Comparison of ENCODE assay signal across 17 cellular contexts in the genomic region with DNA sequence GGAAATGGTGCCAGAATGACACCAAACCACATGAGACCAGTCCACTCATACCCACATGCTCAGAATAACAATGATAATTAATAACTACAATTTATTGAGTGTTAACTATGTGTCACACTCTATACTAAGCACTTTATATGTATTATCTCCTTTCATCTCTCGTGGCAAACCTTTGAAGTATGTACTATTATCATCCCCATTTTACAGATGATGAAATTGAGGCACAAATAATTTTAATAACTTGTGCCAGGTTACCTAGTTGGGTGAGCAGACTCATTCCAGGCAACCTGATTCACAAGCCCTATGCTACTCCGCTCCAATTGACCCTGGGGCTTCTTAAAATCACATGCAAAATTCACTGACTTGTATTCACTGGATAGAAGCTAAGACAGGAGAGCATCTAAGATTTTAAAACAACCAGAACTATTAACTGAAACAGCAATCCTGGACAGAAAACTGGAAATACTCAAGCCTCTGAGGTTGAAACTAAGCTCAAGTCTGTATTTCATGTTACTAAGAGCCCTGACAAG. TPM values are rescaled to one million over a fixed set of nuclear protein-coding genes. Genes with fewer than 3 reads are reported as not detected.
A peak's percentile ranks its signal among the peaks of the same experiment; 100 is the strongest.
DNase-seq lines count a peak whose midpoint lies in the region; ATAC-seq and TF ChIP-seq lines count a peak whose summit lies in the region.
"Had no signal": no experiment of that assay in that cellular context is flagged by ENCODE, and none has a peak within 500 bp of the region (broad histone marks: within the 10 kb centered on the region; RNA-seq: fewer than 3 reads in every experiment).

No MANE protein-coding gene starts in this region.

- H3K79me2 ChIP-seq in hepatocyte = peaks cover 34% of the 10 kb centered on the region

- no peaks in the 10 kb centered on the region for H3K9me3 ChIP-seq in hepatocyte (ENCODE audit: low read depth)
- H3K9me3 ChIP-seq: neutrophil, transverse colon had no signal

- POLR2A ChIA-PET in activated B cell treated with CpG ODN at 0.5 μM for 24 hours (lab: Charles Lee) = no interaction called here

- H3K4me2 ChIP-seq in hepatocyte = peak overlapping the region; percentile 85

- ATAC-seq in activated T-cell treated with anti-CD3 and anti-CD28 coated beads, Interleukin-2, amount 50 U/mL, for 72 hours (replicated peaks in 1 of 2) = no peak
- no peak for ATAC-seq in activated B cell treated with CpG ODN at 0.5 μM for 24 hours (ENCODE audit: low read depth)
- ATAC-seq in stimulated activated naive CD8-positive, alpha-beta T cell treated with anti-CD3 and anti-CD28 coated beads, Interleukin-15, amount 100 ng/mL, for 72 hours = no peak

- H3K27ac Mint-ChIP-seq in activated T-cell treated with anti-CD3 and anti-CD28 coated beads, Interleukin-2, amount 50 U/mL, for 72 hours = peak overlapping the region; percentile 43
- H3K27ac Mint-ChIP-seq in activated T-cell treated with anti-CD3 and anti-CD28 coated beads, Interleukin-2, amount 50 U/mL, for 24 hours = no peak overlapping the region
- no peak overlapping the region for H3K27ac Mint-ChIP-seq in activated B cell treated with CpG ODN at 0.5 μM for 24 hours
- H3K27ac Mint-ChIP-seq in type B pancreatic cell = no peak overlapping the region
- H3K27ac Mint-ChIP-seq in stimulated activated naive CD8-positive, alpha-beta T cell treated with anti-CD3 and anti-CD28 coated beads, Interleukin-15, amount 100 ng/mL, for 72 hours = no peak overlapping the region

- no peaks in the 10 kb centered on the region for H3K36me3 ChIP-seq in hepatocyte (replicated peaks; ENCODE audit: insufficient read depth, low read depth)
- H3K36me3 ChIP-seq: transverse colon had no signal

- H3K27me3 ChIP-seq in hepatocyte = no peaks in the 10 kb centered on the region
- H3K27me3 ChIP-seq: transverse colon had no signal

- no peak overlapping the region for H2AFZ ChIP-seq in hepatocyte

- H3K4me1 ChIP-seq in hepatocyte (ENCODE audit: insufficient read depth) = no peaks in the 10 kb centered on the region

- intact Hi-C loops in activated B cell treated with CpG ODN at 0.5 μM for 24 hours (cut with micrococcal nuclease) = loop anchor here (5.0 to 10.0 kb wide), 2 partner anchors 199 to 483 kb away; a partner anchor contains a TSS

- peaks cover 62% of the 10 kb centered on the region for H3K4me1 Mint-ChIP-seq in activated T-cell treated with anti-CD3 and anti-CD28 coated beads, Interleukin-2, amount 50 U/mL, for 72 hours (ENCODE audit: low read depth)
- H3K4me1 Mint-ChIP-seq in activated T-cell treated with anti-CD3 and anti-CD28 coated beads, Interleukin-2, amount 50 U/mL, for 24 hours (ENCODE audit: low read depth) = peaks cover 62% of the 10 kb centered on the region
- peaks cover 66% of the 10 kb centered on the region for H3K4me1 Mint-ChIP-seq in activated B cell treated with CpG ODN at 0.5 μM for 24 hours
- peaks cover 4% of the 10 kb centered on the region for H3K4me1 Mint-ChIP-seq in type B pancreatic cell (ENCODE audit: unreplicated experiment)
- peaks cover 52% of the 10 kb centered on the region for H3K4me1 Mint-ChIP-seq in stimulated activated naive CD8-positive, alpha-beta T cell treated with anti-CD3 and anti-CD28 coated beads, Interleukin-15, amount 100 ng/mL, for 72 hours

- peak overlapping the region; percentile 68 for H3K27ac ChIP-seq in hepatocyte
- H3K27ac ChIP-seq: neutrophil had no signal

- no peak overlapping the region for H3K4me3 ChIP-seq in hepatocyte

- no peaks in the 10 kb centered on the region for H3K36me3 Mint-ChIP-seq in activated T-cell treated with anti-CD3 and anti-CD28 coated beads, Interleukin-2, amount 50 U/mL, for 72 hours (ENCODE audit: insufficient read depth in 2 of 2)
- H3K36me3 Mint-ChIP-seq in activated T-cell treated with anti-CD3 and anti-CD28 coated beads, Interleukin-2, amount 50 U/mL, for 24 hours (ENCODE audit: low read depth) = peaks cover 5% of the 10 kb centered on the region
- peaks cover 4% of the 10 kb centered on the region for H3K36me3 Mint-ChIP-seq in activated B cell treated with CpG ODN at 0.5 μM for 24 hours (ENCODE audit: low read depth)
- H3K36me3 Mint-ChIP-seq in type B pancreatic cell = peaks cover 4% of the 10 kb centered on the region

- TF ChIP-seq CTCF in activated B cell treated with CpG ODN at 0.5 μM for 24 hours (IDR thresholded peaks at IDR 0.05) (no peak), hepatocyte (IDR thresholded peaks at IDR 0.05; ENCODE audit: poor library complexity) (no peak), type B pancreatic cell (conservative IDR thresholded peaks at IDR 0.05) (no peak)

- CTCF ChIA-PET in activated B cell treated with CpG ODN at 0.5 μM for 24 hours (lab: Charles Lee) = interaction anchor here (1.3 to 1.5 kb wide), 2 partner anchors 12 to 14 kb away, joined by 3 to 6 read pairs; no protein-coding TSS in a partner anchor

- peak overlapping the region in 1 of 2 donors; percentile 27 for H3K4me3 Mint-ChIP-seq in activated T-cell treated with anti-CD3 and anti-CD28 coated beads, Interleukin-2, amount 50 U/mL, for 72 hours
- H3K4me3 Mint-ChIP-seq in activated T-cell treated with anti-CD3 and anti-CD28 coated beads, Interleukin-2, amount 50 U/mL, for 24 hours = no peak overlapping the region
- peak overlapping the region; percentile 0 for H3K4me3 Mint-ChIP-seq in activated B cell treated with CpG ODN at 0.5 μM for 24 hours
- H3K4me3 Mint-ChIP-seq in type B pancreatic cell = peak overlapping the region; percentile 9
- no peak overlapping the region for H3K4me3 Mint-ChIP-seq in stimulated activated naive CD8-positive, alpha-beta T cell treated with anti-CD3 and anti-CD28 coated beads, Interleukin-15, amount 100 ng/mL, for 72 hours

- no peaks in the 10 kb centered on the region for H3K9me2 ChIP-seq in hepatocyte (replicated peaks; ENCODE audit: insufficient read depth)

- no peaks in the 10 kb centered on the region for H3K9me3 Mint-ChIP-seq in activated T-cell treated with anti-CD3 and anti-CD28 coated beads, Interleukin-2, amount 50 U/mL, for 72 hours
- no peaks in the 10 kb centered on the region for H3K9me3 Mint-ChIP-seq in activated T-cell treated with anti-CD3 and anti-CD28 coated beads, Interleukin-2, amount 50 U/mL, for 24 hours
- H3K9me3 Mint-ChIP-seq in activated B cell treated with CpG ODN at 0.5 μM for 24 hours (no peaks in the 10 kb centered on the region), type B pancreatic cell (no peaks in the 10 kb centered on the region)
- no peaks in the 10 kb centered on the region for H3K9me3 Mint-ChIP-seq in stimulated activated naive CD8-positive, alpha-beta T cell treated with anti-CD3 and anti-CD28 coated beads, Interleukin-15, amount 100 ng/mL, for 72 hours
- H3K9me3 Mint-ChIP-seq: CD4-positive, CD25-positive, alpha-beta regulatory T cell had no signal

- no peaks in the 10 kb centered on the region for H3K27me3 Mint-ChIP-seq in activated T-cell treated with anti-CD3 and anti-CD28 coated beads, Interleukin-2, amount 50 U/mL, for 72 hours (ENCODE audit: low read depth)
- H3K27me3 Mint-ChIP-seq in activated T-cell treated with anti-CD3 and anti-CD28 coated beads, Interleukin-2, amount 50 U/mL, for 24 hours = no peaks in the 10 kb centered on the region
- H3K27me3 Mint-ChIP-seq in activated B cell treated with CpG ODN at 0.5 μM for 24 hours (no peaks in the 10 kb centered on the region), type B pancreatic cell (no peaks in the 10 kb centered on the region)
- no peaks in the 10 kb centered on the region for H3K27me3 Mint-ChIP-seq in stimulated activated naive CD8-positive, alpha-beta T cell treated with anti-CD3 and anti-CD28 coated beads, Interleukin-15, amount 100 ng/mL, for 72 hours
- H3K27me3 Mint-ChIP-seq: CD4-positive, CD25-positive, alpha-beta regulatory T cell had no signal

- no peaks in the 10 kb centered on the region for H4K20me1 ChIP-seq in hepatocyte (ENCODE audit: insufficient read depth, poor library complexity, severe bottlenecking)

- WGBS in hepatocyte (ENCODE audit: low lambda C conversion rate, missing lambda C conversion rate) = 68% methylated on average over 2 of the region's 2 CpGs

- no peak for DNase-seq in activated T-cell treated with anti-CD3 and anti-CD28 coated beads, Interleukin-2, amount 50 U/mL, for 72 hours
- DNase-seq in activated T-cell treated with anti-CD3 and anti-CD28 coated beads, Interleukin-2, amount 50 U/mL, for 24 hours = no peak
- DNase-seq in activated B cell treated with CpG ODN at 0.5 μM for 24 hours (no peak), hepatocyte (ENCODE audit: low spot score) (no peak), type B pancreatic cell (ENCODE audit: extremely low spot score, unreplicated experiment) (no peak), NCI-H82 treated with DMSO at 0.1 percent for 48 hours (lab: John Stamatoyannopoulos, UW; ENCODE audit: unreplicated experiment) (no peak), NCI-H1436 (lab: John Stamatoyannopoulos, UW) (no peak)
- no peak for DNase-seq in stimulated activated naive CD8-positive, alpha-beta T cell treated with anti-CD3 and anti-CD28 coated beads, Interleukin-15, amount 100 ng/mL, for 72 hours
- DNase-seq: activated CD4-positive, alpha-beta T cell treated with anti-CD3 and anti-CD28 coated beads, Interleukin-2, amount 50 U/mL, for 1 hour; activated T-cell treated with anti-CD3 and anti-CD28 coated beads, Interleukin-2, amount 50 U/mL, for 1 hour; amniotic stem cell; CD4-positive, CD25-positive, alpha-beta regulatory T cell; NCI-H1105; NK-92 treated with Interleukin-12 subunit alpha and Interleukin-12 subunit beta, amount 100 ng/mL, for 24 hours; stimulated activated CD4-positive, alpha-beta T cell treated with anti-CD3 and anti-CD28 coated beads, Interleukin-4, amount 100 ng/mL, for 24 hours; transverse colon had no signal

RNA-seq across cellular contexts. Expression of a gene that starts 2.0 kb away (rescaled TPM):
- total RNA-seq in activated T-cell treated with anti-CD3 and anti-CD28 coated beads, Interleukin-2, amount 50 U/mL, for 72 hours = 10 to 100 TPM in 1 of 2 donors, 1 to 10 TPM in 1; 9.0 to 10.8 TPM
- total RNA-seq in activated B cell treated with CpG ODN at 0.5 μM for 24 hours = 16.2 and 16.6 TPM in 2 replicates
- 10.1 and 12.9 TPM in 2 replicates for total RNA-seq in hepatocyte
- polyA plus RNA-seq in hepatocyte = 5.6 and 7.1 TPM in 2 replicates
- total RNA-seq in type B pancreatic cell (ENCODE audit: low replicate concordance) = 15.7 and 21.2 TPM in 2 replicates

Comparison
In these comparisons a context has a peak if more than half of its experiments do, and no peak if none do; other contexts are left out.
1. H3K4me3 Mint-ChIP-seq: peak in activated B cell treated with CpG ODN at 0.5 μM for 24 hours (single experiment) and type B pancreatic cell (single experiment); none in activated T-cell treated with anti-CD3 and anti-CD28 coated beads, Interleukin-2, amount 50 U/mL, for 24 hours (single experiment) and stimulated activated naive CD8-positive, alpha-beta T cell treated with anti-CD3 and anti-CD28 coated beads, Interleukin-15, amount 100 ng/mL, for 72 hours (0 of 2).